Comparison of ENCODE assay signal across 33 cellular contexts in genomic region chr4:59945716-59946115, GRCh38.
"Had no signal": no experiment of that assay in that cellular context is flagged by ENCODE, and none has a peak within 500 bp of the region (broad histone marks: within the 10 kb centered on the region; RNA-seq: fewer than 3 reads in every experiment).

No MANE protein-coding gene starts in this region.

- FAIRE-seq: astrocyte, TTC549 had no signal

- ATAC-seq: activated CD8-positive, alpha-beta T cell treated with anti-CD3 and anti-CD28 coated beads for 36 hours; activated naive CD4-positive, alpha-beta T cell treated with anti-CD3 and anti-CD28 coated beads, Interleukin-2, amount 50 U/mL, for 72 hours; activated T-cell treated with anti-CD3 and anti-CD28 coated beads, Interleukin-2, amount 50 U/mL, for 4 hours; activated T-cell treated with anti-CD3 and anti-CD28 coated beads, Interleukin-2, amount 50 U/mL, for 72 hours; activated T-helper 17 cell treated with anti-CD3 and anti-CD28 coated beads, Interleukin-2, amount 50 U/mL, for 72 hours; body of pancreas had no signal

- H3K27ac ChIP-seq: adrenal gland, body of pancreas, brain microvascular endothelial cell, breast epithelium, VCaP had no signal

- H3K4me3 ChIP-seq: adrenal gland, body of pancreas, breast epithelium had no signal

- DNase-seq: activated B cell treated with CpG ODN at 0.5 μM for 24 hours; activated CD4-positive, alpha-beta memory T cell treated with anti-CD3 and anti-CD28 coated beads for 36 hours; activated CD4-positive, alpha-beta T cell treated with anti-CD3 and anti-CD28 coated beads for 4 hours; activated CD4-positive, alpha-beta T cell treated with anti-CD3 and anti-CD28 coated beads, Interleukin-2, amount 10 ng/mL, durations not matched to agents 24 days and 14 days; activated CD4-positive, alpha-beta T cell treated with anti-CD3 and anti-CD28 coated beads, Interleukin-2, amount 50 U/mL, for 1 hour; activated CD4-positive, alpha-beta T cell treated with anti-CD3 and anti-CD28 coated beads, Interleukin-2, amount 50 U/mL, for 4 hours; activated CD4-positive, CD25-positive, alpha-beta regulatory T cell treated with anti-CD3 and anti-CD28 coated beads, Interleukin-2, amount 50 U/mL, for 72 hours; activated CD8-positive, alpha-beta memory T cell treated with anti-CD3 and anti-CD28 coated beads, Interleukin-2, amount 50 U/mL, for 4 hours; activated CD8-positive, alpha-beta T cell treated with anti-CD3 and anti-CD28 coated beads for 36 hours; activated effector memory CD4-positive, alpha-beta T cell treated with anti-CD3 and anti-CD28 coated beads, Interleukin-2, amount 50 U/mL, for 16 hours; activated gamma-delta T cell treated with Interleukin-2 at 50 U/mL for 16 hours; activated naive CD4-positive, alpha-beta T cell; activated naive CD4-positive, alpha-beta T cell treated with anti-CD3 and anti-CD28 coated beads for 36 hours; activated naive CD4-positive, alpha-beta T cell treated with anti-CD3 and anti-CD28 coated beads, Interleukin-2, amount 50 U/mL, for 16 hours; activated naive CD8-positive, alpha-beta T cell treated with anti-CD3 and anti-CD28 coated beads for 36 hours; activated T-cell treated with anti-CD3 and anti-CD28 coated beads for 4 hours; activated T-cell treated with anti-CD3 and anti-CD28 coated beads, Interleukin-2, amount 50 U/mL, for 1 hour; activated T-cell treated with anti-CD3 and anti-CD28 coated beads, Interleukin-2, amount 50 U/mL, for 4 hours; activated T-cell treated with anti-CD3 and anti-CD28 coated beads, Interleukin-2, amount 50 U/mL, for 72 hours; adrenal gland; amniotic stem cell; aorta; body of pancreas; brain microvascular endothelial cell; central memory CD4-positive, alpha-beta T cell; T-helper 1 cell; T-helper 9 cell had no signal

- H3K27me3 ChIP-seq: adrenal gland, body of pancreas, brain microvascular endothelial cell, breast epithelium had no signal

- H3K9me3 ChIP-seq: adrenal gland, body of pancreas, breast epithelium had no signal

- H3K36me3 ChIP-seq: adrenal gland, brain microvascular endothelial cell, breast epithelium had no signal

- H3K4me1 ChIP-seq: adrenal gland, body of pancreas, breast epithelium had no signal
